ENCODE assay signal across 19 cellular contexts in the genomic region with DNA sequence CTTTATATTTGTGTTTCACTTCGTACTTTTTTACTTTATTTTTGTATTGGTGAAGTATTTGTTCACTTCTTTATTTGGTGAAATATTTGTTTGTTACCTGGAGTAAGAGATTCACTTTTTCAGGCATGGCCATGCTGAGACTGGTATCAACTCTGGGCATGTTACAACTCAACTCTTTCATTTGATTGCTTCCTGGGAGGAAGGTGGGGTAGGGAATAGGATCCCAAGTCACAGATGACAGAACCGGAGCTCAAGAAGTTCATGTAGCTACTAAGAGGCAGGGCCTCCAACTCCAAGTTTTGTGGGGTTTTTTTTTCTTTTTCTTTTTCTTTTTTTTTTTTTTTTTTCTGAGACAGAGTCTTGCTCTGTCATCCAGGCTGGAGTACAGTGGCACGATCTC. TPM values are rescaled to one million over a fixed set of nuclear protein-coding genes. Genes with fewer than 3 reads are reported as not detected.
DNase-seq lines count a peak whose midpoint lies in the region; TF ChIP-seq lines count a peak whose summit lies in the region.
"Had no signal": no experiment of that assay in that cellular context is flagged by ENCODE, and none has a peak within 500 bp of the region (broad histone marks: within the 10 kb centered on the region; RNA-seq: fewer than 3 reads in every experiment).

No MANE protein-coding gene starts in this region.

- H3K9ac ChIP-seq in mammary epithelial cell (ENCODE audit: insufficient read depth, low read length), result no peak overlapping the region

- H3K9me3 ChIP-seq in mammary epithelial cell (replicated peaks; ENCODE audit: insufficient read depth, low read length), result peaks cover 3% of the 10 kb centered on the region
- no peaks in the 10 kb centered on the region for H3K9me3 ChIP-seq in esophagus squamous epithelium
- H3K9me3 ChIP-seq: A549, BE2C had no signal

- CTCF ChIA-PET in mammary epithelial cell (lab: Charles Lee; ENCODE audit: low non-redundant PET), result no interaction called here

- H3K4me3 ChIP-seq in mammary epithelial cell (replicated peaks in 1 of 3; ENCODE audit: insufficient read depth in 1 of 3, low read depth in 2 of 3, low read length in 3 of 3) (no peak overlapping the region), esophagus squamous epithelium (no peak overlapping the region)
- H3K4me3 ChIP-seq: A549, GM23338 had no signal

- no peak for TF ChIP-seq POLR2A in esophagus squamous epithelium (IDR thresholded peaks at IDR 0.05)

- peak overlapping the region; percentile 67 for H2AFZ ChIP-seq in mammary epithelial cell (ENCODE audit: low read depth, low read length)
- H2AFZ ChIP-seq: GM23338 had no signal

- H3K79me2 ChIP-seq in mammary epithelial cell (ENCODE audit: insufficient read depth, low read length), result no peaks in the 10 kb centered on the region

- H3K4me1 ChIP-seq in mammary epithelial cell (ENCODE audit: insufficient read depth, low read length) (peaks cover 5% of the 10 kb centered on the region), esophagus squamous epithelium (peaks cover 0 to 6% (median 0%) of the 10 kb centered on the region in 3 donors)
- H3K4me1 ChIP-seq: A549, BE2C had no signal

- 8% methylated on average over 2 of the region's 3 CpGs for WGBS in mammary epithelial cell (ENCODE audit: low coverage, missing lambda C conversion rate)
- WGBS in esophagus squamous epithelium, 2 donors, result 53 to 55% methylated on average over 3 of the region's 3 CpGs

- no TSS peak for BruUV-seq in mammary epithelial cell (replicated peaks; lab: Mats Ljungman, UMichigan)

- in situ Hi-C loops in mammary epithelial cell (cut with MboI; ENCODE audit: low sequenced_read_pairs in 2 of 2) (no loop called here), G401 (cut with HindIII; ENCODE audit: low sequenced_read_pairs) (no loop called here)

- H3K27me3 ChIP-seq in mammary epithelial cell (ENCODE audit: insufficient read depth, low read length), result no peaks in the 10 kb centered on the region
- H3K27me3 ChIP-seq in esophagus squamous epithelium, result peaks cover 0 to 47% (median 0%) of the 10 kb centered on the region in 4 donors
- H3K27me3 ChIP-seq: BE2C had no signal

- intact Hi-C loops in mammary epithelial cell (cut with micrococcal nuclease), result no loop called here
- intact Hi-C loops in esophagus squamous epithelium (cut with DNase I), result no loop called here

- dilution Hi-C loops in mammary epithelial cell (cut with HindIII; ENCODE audit: low sequenced_read_pairs), result no loop called here

- no peaks in the 10 kb centered on the region for H4K20me1 ChIP-seq in mammary epithelial cell (ENCODE audit: insufficient read depth, low read length)

- peak overlapping the region; percentile 44 for H3K27ac ChIP-seq in mammary epithelial cell (ENCODE audit: insufficient read depth, low read depth, low read length)
- peak overlapping the region in 3 of 4 donors; percentile 18 to 55 (median 37) for H3K27ac ChIP-seq in esophagus squamous epithelium
- H3K27ac ChIP-seq: A549, C4-2B, HL-60 had no signal

- H3K36me3 ChIP-seq in mammary epithelial cell (ENCODE audit: insufficient read depth, low read length), result no peaks in the 10 kb centered on the region
- H3K36me3 ChIP-seq in esophagus squamous epithelium, result no peaks in the 10 kb centered on the region
- H3K36me3 ChIP-seq: BE2C had no signal

- peak; percentile 72 for DNase-seq in HPDE6-E6E7 (ENCODE audit: extremely low spot score)
- peak; percentile 16 for DNase-seq in NCI-H2171 (lab: John Stamatoyannopoulos, UW)
- DNase-seq in mammary epithelial cell, result peak; percentile 79
- no peak for DNase-seq in esophagus squamous epithelium (lab: John Stamatoyannopoulos, UW)
- DNase-seq in G401 (ENCODE audit: low spot score), result no peak
- no peak for DNase-seq in stimulated activated naive CD4-positive, alpha-beta T cell (lab: John Stamatoyannopoulos, UW)
- no peak for DNase-seq in iPS-NIHi11 (ENCODE audit: low spot score)
- no peak for DNase-seq in NCI-H2107 treated with DMSO at 0.1 percent for 48 hours (lab: John Stamatoyannopoulos, UW; ENCODE audit: unreplicated experiment)
- DNase-seq: BE2C; CD4-positive, alpha-beta memory T cell; DMS79 treated with DMSO at 0.1 percent for 48 hours; EL; GDM1; H7 had no signal

- peak overlapping the region; percentile 55 for H3K4me2 ChIP-seq in mammary epithelial cell (ENCODE audit: insufficient read depth, low read depth, low read length)
- H3K4me2 ChIP-seq: A549, GM23338 had no signal

- TF ChIP-seq CTCF in mammary epithelial cell (conservative IDR thresholded peaks at IDR 0.05 in 1 of 2, IDR thresholded peaks at IDR 0.05 in 1 of 2; ENCODE audit: extremely low read depth in 1 of 2, insufficient read depth in 1 of 2, low read depth in 1 of 2, low read length in 2 of 2) (no peak), esophagus squamous epithelium (IDR thresholded peaks at IDR 0.05) (no peak)

RNA-seq across cellular contexts. Expression of gene ADGRD2, which starts 6.1 kb away (rescaled TPM):
- under 1 TPM; 0.50 to 0.52 TPM for total RNA-seq in mammary epithelial cell
- polyA plus RNA-seq in mammary epithelial cell, result 0.10 TPM
- polyA minus RNA-seq in mammary epithelial cell, result not detected
- total RNA-seq in esophagus squamous epithelium, result under 1 TPM in 1 of 4 donors, not detected in 3; 0.35 TPM
- not detected in 2 replicates for total RNA-seq in G401 (2014; rRNA removed; shearing (Covaris generic))
- total RNA-seq: CD4-positive, alpha-beta memory T cell; H7 had no signal
- polyA plus RNA-seq: A549; AG04450; CD4-positive, alpha-beta memory T cell had no signal

RNA-seq across cellular contexts. Expression of gene PSMB7, which starts 28.9 kb away (rescaled TPM):
- total RNA-seq in mammary epithelial cell (100 to 1,000 TPM; 124 to 213 TPM), esophagus squamous epithelium (100 to 1,000 TPM; 114 to 229 (median 170) TPM)
- 325 TPM for polyA plus RNA-seq in mammary epithelial cell
- 183 TPM for polyA minus RNA-seq in mammary epithelial cell
- 163 and 196 TPM in 2 replicates for total RNA-seq in G401 (2014; rRNA removed; shearing (Covaris generic))

Comparison
In these comparisons a context has a peak if more than half of its experiments do, and no peak if none do; other contexts are left out.
1. DNase-seq: peak in HPDE6-E6E7 (single experiment), NCI-H2171 (single experiment) and mammary epithelial cell (single experiment); none in esophagus squamous epithelium (single experiment), G401 (single experiment), stimulated activated naive CD4-positive, alpha-beta T cell (0 of 6), iPS-NIHi11 (single experiment) and NCI-H2107 treated with DMSO at 0.1 percent for 48 hours (single experiment).